ENCODE assay signal across 19 cellular contexts in the genomic region with DNA sequence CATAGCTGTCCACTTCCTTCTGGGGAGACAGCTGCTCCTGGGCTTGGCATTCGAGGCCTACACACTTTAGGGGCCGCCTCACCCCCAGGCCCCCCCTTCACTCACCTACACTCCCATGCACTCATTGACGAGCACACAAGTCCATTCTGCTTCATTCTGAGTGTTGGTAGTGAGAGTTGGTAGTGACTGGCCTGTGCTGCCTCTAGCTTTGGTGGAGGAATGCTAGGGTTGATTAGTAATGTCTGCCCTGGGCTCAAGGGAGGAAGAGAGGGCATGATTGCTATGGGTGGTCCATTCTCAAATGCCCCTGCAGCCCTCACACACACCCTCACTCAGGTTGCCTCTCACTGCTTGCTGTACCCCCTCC. TPM values are rescaled to one million over a fixed set of nuclear protein-coding genes. Genes with fewer than 3 reads are reported as not detected.
DNase-seq lines count a peak whose midpoint lies in the region; ATAC-seq and TF ChIP-seq lines count a peak whose summit lies in the region.
"Had no signal": no experiment of that assay in that cellular context is flagged by ENCODE, and none has a peak within 500 bp of the region (broad histone marks: within the 10 kb centered on the region; RNA-seq: fewer than 3 reads in every experiment).

No MANE protein-coding gene starts in this region.

- peaks cover 0 to 65% of the 10 kb centered on the region in 2 donors for H3K36me3 ChIP-seq in gastrocnemius medialis
- H3K36me3 ChIP-seq: SJCRH30, upper lobe of right lung had no signal

- POLR2A ChIA-PET in RWPE1 (lab: Yijun Ruan, JAX; ENCODE audit: low non-redundant PET): no interaction called here

- ATAC-seq in gastrocnemius medialis: no peak
- ATAC-seq: activated naive CD8-positive, alpha-beta T cell treated with anti-CD3 and anti-CD28 coated beads, Interleukin-2, amount 50 U/mL, for 24 hours; upper lobe of right lung had no signal

- intact Hi-C loops in gastrocnemius medialis (cut with DNase I; ENCODE audit: low total_unique reads): no loop called here

- peak; percentile 49 for DNase-seq in HCEC 1CT
- no peak for DNase-seq in RWPE1 (ENCODE audit: low spot score)
- peak; percentile 19 for DNase-seq in fibroblast of gingiva (ENCODE audit: low read depth)
- no peak for DNase-seq in gastrocnemius medialis
- no peak for DNase-seq in NCI-H82 treated with DMSO at 0.1 percent for 48 hours (lab: John Stamatoyannopoulos, UW; ENCODE audit: unreplicated experiment)
- DNase-seq in ecto neural progenitor cell (ENCODE audit: low spot score): no peak
- DNase-seq in NCI-H187 treated with DMSO at 0.1 percent for 48 hours (lab: John Stamatoyannopoulos, UW): no peak
- DNase-seq: activated CD4-positive, alpha-beta T cell treated with anti-CD3 and anti-CD28 coated beads, Interleukin-2, amount 10 ng/mL, durations not matched to agents 7 days and 5 days; activated CD8-positive, alpha-beta memory T cell treated with anti-CD3 and anti-CD28 coated beads, Interleukin-2, amount 50 U/mL, for 4 hours; activated effector memory CD4-positive, alpha-beta T cell treated with anti-CD3 and anti-CD28 coated beads, Interleukin-2, amount 50 U/mL, for 16 hours; activated naive CD8-positive, alpha-beta T cell treated with anti-CD3 and anti-CD28 coated beads, Interleukin-2, amount 50 U/mL, for 24 hours; AML-193; NCI-H1436 treated with DMSO at 0.1 percent for 48 hours; NCI-H774; nucleus accumbens; SJCRH30 had no signal

- peak overlapping the region; percentile 81 for H3K27ac ChIP-seq in RWPE1
- peak overlapping the region; percentile 82 to 92 (median 86) for H3K27ac ChIP-seq in gastrocnemius medialis
- H3K27ac ChIP-seq: SJCRH30, upper lobe of right lung, VCaP had no signal

- TF ChIP-seq POLR2A in gastrocnemius medialis (IDR thresholded peaks at IDR 0.05): no peak

- no peaks in the 10 kb centered on the region for H3K9me3 ChIP-seq in gastrocnemius medialis
- H3K9me3 ChIP-seq: SJCRH30, upper lobe of right lung had no signal

- no peak for TF ChIP-seq CTCF in RWPE1 (conservative IDR thresholded peaks at IDR 0.05; ENCODE audit: low read depth)
- TF ChIP-seq CTCF in gastrocnemius medialis (IDR thresholded peaks at IDR 0.05 in 4 of 5, conservative IDR thresholded peaks at IDR 0.05 in 1 of 5): no peak

- no peak overlapping the region for H3K4me3 ChIP-seq in gastrocnemius medialis
- H3K4me3 ChIP-seq: SJCRH30, upper lobe of right lung had no signal

- CTCF ChIA-PET in RWPE1 (lab: Yijun Ruan, JAX): interaction anchor here (0.6 kb wide), 1 partner anchor 26 kb away, joined by 3 read pairs; no protein-coding TSS in a partner anchor

- peaks cover 10 to 37% of the 10 kb centered on the region in 2 donors for H3K4me1 ChIP-seq in gastrocnemius medialis
- H3K4me1 ChIP-seq: SJCRH30, upper lobe of right lung had no signal

- in situ Hi-C loops in gastrocnemius medialis (cut with MboI; ENCODE audit: low sequenced_read_pairs in 4 of 4): no loop called here

- H3K27me3 ChIP-seq in gastrocnemius medialis: no peaks in the 10 kb centered on the region
- H3K27me3 ChIP-seq: upper lobe of right lung had no signal

RNA-seq across cellular contexts. Expression of a gene that starts 30.4 kb away (rescaled TPM):
- 10 to 100 TPM in 2 of 4 donors, 1 to 10 TPM in 2; 4.0 to 12.2 (median 9.3) TPM for total RNA-seq in gastrocnemius medialis

RNA-seq across cellular contexts. Expression of a gene that starts 40.4 kb away (rescaled TPM):
- total RNA-seq in gastrocnemius medialis: not detected
- total RNA-seq: M059J, SJCRH30 had no signal

Comparison
In these comparisons a context has a peak if more than half of its experiments do, and no peak if none do; other contexts are left out.
1. DNase-seq: peak in HCEC 1CT (single experiment) and fibroblast of gingiva (single experiment); none in RWPE1 (single experiment), gastrocnemius medialis (0 of 2), NCI-H82 treated with DMSO at 0.1 percent for 48 hours (single experiment), ecto neural progenitor cell (single experiment) and NCI-H187 treated with DMSO at 0.1 percent for 48 hours (single experiment).